15 cellular contexts compared by ENCODE assay signal in the genomic region with DNA sequence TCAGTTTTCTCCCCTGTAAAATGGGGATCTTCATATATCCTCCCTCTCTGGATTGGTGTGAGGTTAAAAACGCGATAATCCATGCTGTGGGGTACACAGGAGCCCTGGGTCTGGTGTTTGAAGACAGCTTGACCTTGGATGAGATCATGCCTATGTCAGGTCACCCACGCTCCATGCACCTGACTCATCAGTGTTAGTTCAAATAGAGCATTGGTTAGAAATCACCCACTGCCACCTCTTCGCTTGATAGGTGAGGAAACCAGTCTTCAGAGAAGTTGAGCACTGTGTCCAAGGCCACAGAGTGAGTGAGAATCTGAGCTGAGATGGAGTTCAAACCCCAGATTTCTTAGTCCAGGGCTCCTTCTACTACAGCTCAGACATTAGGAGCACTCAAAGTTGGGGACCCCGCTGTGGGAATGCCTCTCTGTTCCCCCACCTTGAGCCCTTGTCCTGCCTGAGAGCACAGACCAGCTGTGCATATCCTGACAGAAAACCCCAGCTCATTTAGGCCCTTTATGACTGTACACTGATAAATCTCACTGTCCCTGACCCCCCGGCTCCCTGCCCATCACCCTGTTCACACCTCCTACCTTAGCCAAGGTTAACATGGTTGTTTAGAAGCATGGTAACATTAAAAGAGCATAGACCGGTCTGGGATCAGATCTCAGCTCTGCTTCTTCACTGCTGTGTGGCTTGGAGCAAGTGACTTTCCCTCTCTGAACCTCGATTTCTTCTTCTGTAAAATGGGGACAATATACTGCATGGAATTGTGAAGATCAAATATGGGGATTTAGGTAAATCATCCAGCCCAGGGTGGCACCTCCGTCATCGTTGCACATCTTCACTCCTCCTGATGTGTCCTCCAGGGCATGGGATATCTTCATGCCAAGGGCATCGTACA. TPM values are rescaled to one million over a fixed set of nuclear protein-coding genes. Genes with fewer than 3 reads are reported as not detected.
DNase-seq lines count a peak whose midpoint lies in the region; ATAC-seq and TF ChIP-seq lines count a peak whose summit lies in the region.
"Had no signal": no experiment of that assay in that cellular context is flagged by ENCODE, and none has a peak within 500 bp of the region (broad histone marks: within the 10 kb centered on the region; RNA-seq: fewer than 3 reads in every experiment).

No MANE protein-coding gene starts in this region.

- DNase-seq in activated CD4-positive, CD25-positive, alpha-beta regulatory T cell (lab: John Stamatoyannopoulos, UW): no peak
- peak; percentile 24 for DNase-seq in stimulated activated CD4-positive, alpha-beta T cell treated with anti-CD3 and anti-CD28 coated beads, Interleukin-4, amount 100 ng/mL, for 24 hours
- DNase-seq in stimulated activated CD4-positive, alpha-beta T cell treated with anti-CD3 and anti-CD28 coated beads, Interleukin-15, amount 100 ng/mL, for 24 hours: no peak
- DNase-seq in endothelial cell (ENCODE audit: low spot score) (no peak), SHP77 (lab: John Stamatoyannopoulos, UW) (no peak), dermis blood vessel endothelial cell (no peak)
- DNase-seq: activated CD4-positive, alpha-beta T cell treated with anti-CD3 and anti-CD28 coated beads, Interleukin-2, amount 50 U/mL, for 4 hours; activated effector memory CD4-positive, alpha-beta T cell treated with anti-CD3 and anti-CD28 coated beads, Interleukin-2, amount 50 U/mL, for 16 hours; heart right ventricle; NCI-H1694 treated with DMSO at 0.1 percent for 48 hours; psoas muscle; stimulated activated CD4-positive, alpha-beta T cell treated with anti-CD3 and anti-CD28 coated beads, Interleukin-4, amount 100 ng/mL, for 4 hours had no signal

- H3K27ac Mint-ChIP-seq in endothelial cell (ENCODE audit: unreplicated experiment): peak overlapping the region; percentile 5
- H3K27ac Mint-ChIP-seq: HFFc6 had no signal

- peak; percentile 33 to 55 for ATAC-seq in activated CD4-positive, CD25-positive, alpha-beta regulatory T cell treated with anti-CD3 and anti-CD28 coated beads, Interleukin-2, amount 50 U/mL, for 24 hours
- no peak for ATAC-seq in GM19395 (IDR thresholded peaks at IDR 0.05; ENCODE audit: unreplicated experiment)

- peak overlapping the region; percentile 19 for H3K4me3 Mint-ChIP-seq in endothelial cell (ENCODE audit: unreplicated experiment)
- H3K4me3 Mint-ChIP-seq: HFFc6 had no signal

- TF ChIP-seq CTCF in endothelial cell (IDR thresholded peaks at IDR 0.05; ENCODE audit: unreplicated experiment): no peak

- no peaks in the 10 kb centered on the region for H3K4me1 Mint-ChIP-seq in endothelial cell (ENCODE audit: unreplicated experiment)

- H3K9me3 Mint-ChIP-seq in endothelial cell (ENCODE audit: unreplicated experiment): no peaks in the 10 kb centered on the region
- H3K9me3 Mint-ChIP-seq: HFFc6 had no signal

- peaks cover 5% of the 10 kb centered on the region for H3K27me3 Mint-ChIP-seq in endothelial cell (ENCODE audit: unreplicated experiment)

- peaks cover 42% of the 10 kb centered on the region for H3K36me3 Mint-ChIP-seq in endothelial cell (ENCODE audit: low read depth, unreplicated experiment)

RNA-seq across cellular contexts. Expression of a gene that starts 22.4 kb away (rescaled TPM):
- total RNA-seq in endothelial cell (ENCODE audit: unreplicated experiment) (5.8 TPM), dermis blood vessel endothelial cell (41.5 and 47.3 TPM in 2 replicates)
